1 cellular context compared by ENCODE assay signal in genomic region chr1:104664374-104664773, GRCh38.
TF ChIP-seq lines count a peak whose summit lies in the region.

No MANE protein-coding gene starts in this region.

TF ChIP-seq in HepG2, 621 proteins besides CTCF, POLR2A, EP300 and RAD21:
- TF ChIP-seq ZNF281 (CRISPR knock-in tag; IDR thresholded peaks at IDR 0.05; ENCODE audit: borderline replicate concordance) = peak; percentile 73; the same call in 1 of the 2 replicates
